ENCODE assay signal across 22 cellular contexts in the genomic region with DNA sequence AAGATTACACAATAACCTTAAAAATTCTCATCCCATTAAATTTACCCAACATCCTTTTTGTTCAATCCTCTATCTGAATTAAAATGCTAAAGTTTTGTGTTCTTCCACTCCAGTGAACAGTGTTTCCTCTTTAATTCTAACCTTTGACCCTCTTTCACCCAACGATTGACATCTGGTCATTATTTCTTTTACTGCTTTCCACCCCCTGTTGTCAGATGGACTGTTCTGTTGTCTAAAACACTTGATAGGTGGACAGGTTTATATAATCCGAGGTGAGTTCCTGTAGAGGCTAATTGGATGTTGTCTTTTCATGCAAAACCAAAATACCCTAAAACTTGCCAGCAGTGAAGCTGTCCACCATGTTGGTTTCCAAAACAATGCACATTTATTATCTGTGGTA.
"Had no signal": no experiment of that assay in that cellular context is flagged by ENCODE, and none has a peak within 500 bp of the region (broad histone marks: within the 10 kb centered on the region; RNA-seq: fewer than 3 reads in every experiment).

No MANE protein-coding gene starts in this region.

- H3K36me3 Mint-ChIP-seq: immature natural killer cell; mesothelial cell of epicardium; naive B cell; natural killer cell; stimulated activated effector memory CD8-positive, alpha-beta T cell treated with anti-CD3 and anti-CD28 coated beads, Interleukin-12 subunit alpha, Interleukin-12 subunit beta, amount 100 ng/mL, for 72 hours had no signal

- FAIRE-seq: pancreas had no signal

- ATAC-seq: left colon; natural killer cell; pancreas; right cardiac atrium; sciatic nerve; stimulated activated effector memory CD8-positive, alpha-beta T cell treated with anti-CD3 and anti-CD28 coated beads, Interleukin-12 subunit alpha, Interleukin-12 subunit beta, amount 100 ng/mL, for 72 hours had no signal

- H3K4me1 Mint-ChIP-seq: immature natural killer cell; mesothelial cell of epicardium; naive B cell; natural killer cell; stimulated activated effector memory CD8-positive, alpha-beta T cell treated with anti-CD3 and anti-CD28 coated beads, Interleukin-12 subunit alpha, Interleukin-12 subunit beta, amount 100 ng/mL, for 72 hours had no signal

- H3K9me3 Mint-ChIP-seq: mesothelial cell of epicardium; naive B cell; nephron progenitor cell; stimulated activated effector memory CD8-positive, alpha-beta T cell treated with anti-CD3 and anti-CD28 coated beads, Interleukin-12 subunit alpha, Interleukin-12 subunit beta, amount 100 ng/mL, for 72 hours; stimulated activated naive CD8-positive, alpha-beta T cell treated with anti-CD3 and anti-CD28 coated beads, Interleukin-15, Interleukin-2, amounts not matched to agents 100 ng/mL and 50 ng/mL, for 24 hours had no signal

- H3K27ac Mint-ChIP-seq: immature natural killer cell; mesothelial cell of epicardium; naive B cell; natural killer cell; nephron progenitor cell; stimulated activated effector memory CD8-positive, alpha-beta T cell treated with anti-CD3 and anti-CD28 coated beads, Interleukin-12 subunit alpha, Interleukin-12 subunit beta, amount 100 ng/mL, for 72 hours; stimulated activated naive CD8-positive, alpha-beta T cell treated with anti-CD3 and anti-CD28 coated beads, Interleukin-15, Interleukin-2, amounts not matched to agents 100 ng/mL and 50 ng/mL, for 24 hours had no signal

- DNase-seq: hypothalamus; immature natural killer cell; kidney; left colon; left ventricle myocardium inferior; mesendoderm; naive B cell; natural killer cell; nephron progenitor cell; nucleus accumbens; pancreas; posterior cingulate gyrus; retina; right cardiac atrium; stimulated activated CD4-positive, alpha-beta T cell treated with anti-CD3 and anti-CD28 coated beads, Interleukin-4, amount 100 ng/mL, for 24 hours; stimulated activated naive CD4-positive, alpha-beta T cell; tibial artery; trophoblast cell had no signal

- H3K4me3 Mint-ChIP-seq: immature natural killer cell; mesothelial cell of epicardium; naive B cell; natural killer cell; nephron progenitor cell; stimulated activated effector memory CD8-positive, alpha-beta T cell treated with anti-CD3 and anti-CD28 coated beads, Interleukin-12 subunit alpha, Interleukin-12 subunit beta, amount 100 ng/mL, for 72 hours; stimulated activated naive CD8-positive, alpha-beta T cell treated with anti-CD3 and anti-CD28 coated beads, Interleukin-15, Interleukin-2, amounts not matched to agents 100 ng/mL and 50 ng/mL, for 24 hours had no signal
